Comparison of ENCODE assay signal across 2 cellular contexts in the genomic region with DNA sequence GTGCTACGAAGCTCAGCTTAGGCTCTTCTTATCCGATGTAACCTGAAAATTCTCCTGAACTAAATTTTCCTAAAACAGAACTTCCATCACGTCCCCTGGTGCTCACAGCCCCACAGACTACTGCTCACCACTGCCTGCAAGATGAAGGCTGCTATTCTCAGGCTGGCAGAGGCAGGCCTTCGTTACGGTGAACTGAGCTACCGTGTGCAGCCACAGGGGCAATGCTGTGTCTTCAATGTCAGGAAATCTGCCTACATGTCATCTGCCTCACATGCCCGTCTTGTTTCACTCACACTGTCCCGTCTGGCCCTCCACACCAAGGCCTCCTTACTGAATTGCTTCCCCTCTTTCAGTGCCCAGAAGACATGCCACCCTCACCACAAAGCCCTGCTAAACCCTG.
TF ChIP-seq lines count a peak whose summit lies in the region.

No MANE protein-coding gene starts in this region.

TF ChIP-seq in HCT116, 20 proteins besides CTCF, POLR2A, EP300 and RAD21 (continued from another document):
- TF ChIP-seq POLR2AphosphoS5 (IDR thresholded peaks at IDR 0.05; ENCODE audit: low read depth, low read length) = no peak
- TF ChIP-seq ATF3 (IDR thresholded peaks at IDR 0.05) = no peak
- TF ChIP-seq FOSL1 (IDR thresholded peaks at IDR 0.05; ENCODE audit: low read depth) = no peak
- TF ChIP-seq TCF7L2 (IDR thresholded peaks at IDR 0.05; ENCODE audit: borderline replicate concordance, extremely low read depth, insufficient read depth, insufficient read length) = no peak

TF ChIP-seq in WTC11, 78 proteins besides CTCF, POLR2A, EP300 and RAD21 (continued from another document):
- TF ChIP-seq FOXP1 (CRISPR knock-in tag; IDR thresholded peaks at IDR 0.05; ENCODE audit: borderline replicate concordance) = no peak
- no peak for TF ChIP-seq NFYB (CRISPR knock-in tag; conservative IDR thresholded peaks at IDR 0.05; ENCODE audit: low read depth)
- TF ChIP-seq, protein P1, sequence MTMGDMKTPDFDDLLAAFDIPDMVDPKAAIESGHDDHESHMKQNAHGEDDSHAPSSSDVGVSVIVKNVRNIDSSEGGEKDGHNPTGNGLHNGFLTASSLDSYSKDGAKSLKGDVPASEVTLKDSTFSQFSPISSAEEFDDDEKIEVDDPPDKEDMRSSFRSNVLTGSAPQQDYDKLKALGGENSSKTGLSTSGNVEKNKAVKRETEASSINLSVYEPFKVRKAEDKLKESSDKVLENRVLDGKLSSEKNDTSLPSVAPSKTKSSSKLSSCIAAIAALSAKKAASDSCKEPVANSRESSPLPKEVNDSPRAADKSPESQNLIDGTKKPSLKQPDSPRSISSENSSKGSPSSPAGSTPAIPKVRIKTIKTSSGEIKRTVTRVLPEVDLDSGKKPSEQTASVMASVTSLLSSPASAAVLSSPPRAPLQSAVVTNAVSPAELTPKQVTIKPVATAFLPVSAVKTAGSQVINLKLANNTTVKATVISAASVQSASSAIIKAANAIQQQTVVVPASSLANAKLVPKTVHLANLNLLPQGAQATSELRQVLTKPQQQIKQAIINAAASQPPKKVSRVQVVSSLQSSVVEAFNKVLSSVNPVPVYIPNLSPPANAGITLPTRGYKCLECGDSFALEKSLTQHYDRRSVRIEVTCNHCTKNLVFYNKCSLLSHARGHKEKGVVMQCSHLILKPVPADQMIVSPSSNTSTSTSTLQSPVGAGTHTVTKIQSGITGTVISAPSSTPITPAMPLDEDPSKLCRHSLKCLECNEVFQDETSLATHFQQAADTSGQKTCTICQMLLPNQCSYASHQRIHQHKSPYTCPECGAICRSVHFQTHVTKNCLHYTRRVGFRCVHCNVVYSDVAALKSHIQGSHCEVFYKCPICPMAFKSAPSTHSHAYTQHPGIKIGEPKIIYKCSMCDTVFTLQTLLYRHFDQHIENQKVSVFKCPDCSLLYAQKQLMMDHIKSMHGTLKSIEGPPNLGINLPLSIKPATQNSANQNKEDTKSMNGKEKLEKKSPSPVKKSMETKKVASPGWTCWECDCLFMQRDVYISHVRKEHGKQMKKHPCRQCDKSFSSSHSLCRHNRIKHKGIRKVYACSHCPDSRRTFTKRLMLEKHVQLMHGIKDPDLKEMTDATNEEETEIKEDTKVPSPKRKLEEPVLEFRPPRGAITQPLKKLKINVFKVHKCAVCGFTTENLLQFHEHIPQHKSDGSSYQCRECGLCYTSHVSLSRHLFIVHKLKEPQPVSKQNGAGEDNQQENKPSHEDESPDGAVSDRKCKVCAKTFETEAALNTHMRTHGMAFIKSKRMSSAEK (CRISPR knock-in tag; IDR thresholded peaks at IDR 0.05; ENCODE audit: borderline replicate concordance) = no peak
- TF ChIP-seq ATF6 (CRISPR knock-in tag; IDR thresholded peaks at IDR 0.05) = no peak
- TF ChIP-seq, protein P2, sequence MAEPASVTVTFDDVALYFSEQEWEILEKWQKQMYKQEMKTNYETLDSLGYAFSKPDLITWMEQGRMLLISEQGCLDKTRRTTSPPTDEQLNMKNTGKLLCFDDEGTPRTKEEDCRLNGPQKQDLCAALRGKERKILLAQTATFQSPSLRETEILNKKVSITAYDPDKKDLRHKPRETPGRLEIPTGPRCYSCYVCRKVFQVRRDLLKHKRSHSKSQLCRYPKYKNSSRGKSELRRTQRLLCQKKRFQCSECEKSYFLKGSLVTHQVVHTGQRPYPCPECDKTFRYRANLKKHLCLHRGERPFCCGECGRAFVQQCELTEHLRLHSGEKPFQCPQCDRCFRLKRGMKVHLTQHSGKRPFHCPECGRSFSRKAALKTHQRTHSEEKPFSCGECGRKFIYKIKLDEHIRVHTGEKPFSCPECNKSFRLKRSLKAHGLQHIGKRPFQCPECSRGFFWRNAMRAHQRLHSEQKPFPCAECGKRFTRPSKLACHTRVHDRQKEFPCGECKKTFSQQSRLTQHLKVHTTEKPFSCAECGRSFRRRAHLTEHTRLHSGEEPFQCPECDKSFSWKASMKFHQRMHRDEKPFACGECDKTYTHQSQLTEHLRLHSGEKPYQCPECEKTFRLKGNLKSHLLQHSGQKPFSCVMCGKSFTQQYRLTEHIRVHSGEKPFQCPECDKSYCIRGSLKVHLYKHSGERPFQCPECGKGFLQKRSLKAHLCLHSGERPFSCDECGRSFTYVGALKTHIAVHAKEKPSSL (CRISPR knock-in tag; conservative IDR thresholded peaks at IDR 0.05) = no peak
- TF ChIP-seq, protein P3, sequence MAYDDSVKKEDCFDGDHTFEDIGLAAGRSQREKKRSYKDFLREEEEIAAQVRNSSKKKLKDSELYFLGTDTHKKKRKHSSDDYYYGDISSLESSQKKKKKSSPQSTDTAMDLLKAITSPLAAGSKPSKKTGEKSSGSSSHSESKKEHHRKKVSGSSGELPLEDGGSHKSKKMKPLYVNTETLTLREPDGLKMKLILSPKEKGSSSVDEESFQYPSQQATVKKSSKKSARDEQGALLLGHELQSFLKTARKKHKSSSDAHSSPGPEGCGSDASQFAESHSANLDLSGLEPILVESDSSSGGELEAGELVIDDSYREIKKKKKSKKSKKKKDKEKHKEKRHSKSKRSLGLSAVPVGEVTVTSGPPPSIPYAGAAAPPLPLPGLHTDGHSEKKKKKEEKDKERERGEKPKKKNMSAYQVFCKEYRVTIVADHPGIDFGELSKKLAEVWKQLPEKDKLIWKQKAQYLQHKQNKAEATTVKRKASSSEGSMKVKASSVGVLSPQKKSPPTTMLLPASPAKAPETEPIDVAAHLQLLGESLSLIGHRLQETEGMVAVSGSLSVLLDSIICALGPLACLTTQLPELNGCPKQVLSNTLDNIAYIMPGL (CRISPR knock-in tag; IDR thresholded peaks at IDR 0.05) = no peak
